1 cellular context compared by ENCODE assay signal in the genomic region with DNA sequence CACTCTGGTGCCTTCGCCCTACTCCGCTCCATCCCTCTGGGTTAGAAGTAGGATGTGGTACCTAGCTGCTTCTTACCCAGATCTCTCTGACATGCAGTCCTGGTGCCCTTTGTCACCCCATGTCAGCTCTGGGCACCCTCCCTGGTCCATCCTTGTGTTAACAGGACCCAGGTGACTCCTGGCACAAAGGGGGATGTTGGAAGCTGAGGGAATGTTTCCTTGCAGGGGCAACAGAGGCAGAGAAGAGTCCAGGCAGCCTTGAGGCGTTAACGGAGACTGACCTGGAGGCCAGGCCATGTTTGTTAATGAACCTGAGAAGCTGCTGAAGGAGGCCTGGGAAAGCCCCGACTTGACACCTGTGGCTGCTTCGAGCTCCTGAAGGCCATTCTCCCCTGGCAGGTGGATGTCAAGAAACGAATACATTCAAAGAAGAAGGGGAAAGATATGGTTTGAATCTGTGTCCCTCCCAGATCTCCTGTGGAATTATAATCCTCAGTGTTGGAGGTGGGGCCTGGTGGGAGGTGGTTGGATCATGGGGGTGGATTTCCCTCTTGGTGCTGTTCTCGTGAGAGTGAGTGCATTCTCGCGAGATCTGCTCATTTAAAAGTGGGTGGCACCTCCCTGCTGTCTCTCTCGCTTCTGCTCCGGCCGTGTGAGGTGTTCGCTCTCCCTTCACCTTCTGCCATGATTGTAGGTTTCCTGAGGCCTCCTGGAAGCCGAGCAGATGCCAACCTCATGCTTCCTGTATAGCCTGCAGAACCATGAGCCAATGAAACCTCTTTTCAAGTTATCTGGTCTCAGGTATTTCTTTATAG.
TF ChIP-seq lines count a peak whose summit lies in the region.

No MANE protein-coding gene starts in this region.

TF ChIP-seq in K562, 482 proteins besides CTCF, POLR2A, EP300 and RAD21 (continued from another document):
- TF ChIP-seq, protein P1, sequence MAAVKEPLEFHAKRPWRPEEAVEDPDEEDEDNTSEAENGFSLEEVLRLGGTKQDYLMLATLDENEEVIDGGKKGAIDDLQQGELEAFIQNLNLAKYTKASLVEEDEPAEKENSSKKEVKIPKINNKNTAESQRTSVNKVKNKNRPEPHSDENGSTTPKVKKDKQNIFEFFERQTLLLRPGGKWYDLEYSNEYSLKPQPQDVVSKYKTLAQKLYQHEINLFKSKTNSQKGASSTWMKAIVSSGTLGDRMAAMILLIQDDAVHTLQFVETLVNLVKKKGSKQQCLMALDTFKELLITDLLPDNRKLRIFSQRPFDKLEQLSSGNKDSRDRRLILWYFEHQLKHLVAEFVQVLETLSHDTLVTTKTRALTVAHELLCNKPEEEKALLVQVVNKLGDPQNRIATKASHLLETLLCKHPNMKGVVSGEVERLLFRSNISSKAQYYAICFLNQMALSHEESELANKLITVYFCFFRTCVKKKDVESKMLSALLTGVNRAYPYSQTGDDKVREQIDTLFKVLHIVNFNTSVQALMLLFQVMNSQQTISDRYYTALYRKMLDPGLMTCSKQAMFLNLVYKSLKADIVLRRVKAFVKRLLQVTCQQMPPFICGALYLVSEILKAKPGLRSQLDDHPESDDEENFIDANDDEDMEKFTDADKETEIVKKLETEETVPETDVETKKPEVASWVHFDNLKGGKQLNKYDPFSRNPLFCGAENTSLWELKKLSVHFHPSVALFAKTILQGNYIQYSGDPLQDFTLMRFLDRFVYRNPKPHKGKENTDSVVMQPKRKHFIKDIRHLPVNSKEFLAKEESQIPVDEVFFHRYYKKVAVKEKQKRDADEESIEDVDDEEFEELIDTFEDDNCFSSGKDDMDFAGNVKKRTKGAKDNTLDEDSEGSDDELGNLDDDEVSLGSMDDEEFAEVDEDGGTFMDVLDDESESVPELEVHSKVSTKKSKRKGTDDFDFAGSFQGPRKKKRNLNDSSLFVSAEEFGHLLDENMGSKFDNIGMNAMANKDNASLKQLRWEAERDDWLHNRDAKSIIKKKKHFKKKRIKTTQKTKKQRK (IDR thresholded peaks at IDR 0.05; ENCODE audit: borderline replicate concordance, low read depth, low read length), result no peak
- no peak for TF ChIP-seq CBFA2T3 (IDR thresholded peaks at IDR 0.05)
- no peak for TF ChIP-seq RREB1 (CRISPR knock-in tag; IDR thresholded peaks at IDR 0.05)
- TF ChIP-seq, protein P2, sequence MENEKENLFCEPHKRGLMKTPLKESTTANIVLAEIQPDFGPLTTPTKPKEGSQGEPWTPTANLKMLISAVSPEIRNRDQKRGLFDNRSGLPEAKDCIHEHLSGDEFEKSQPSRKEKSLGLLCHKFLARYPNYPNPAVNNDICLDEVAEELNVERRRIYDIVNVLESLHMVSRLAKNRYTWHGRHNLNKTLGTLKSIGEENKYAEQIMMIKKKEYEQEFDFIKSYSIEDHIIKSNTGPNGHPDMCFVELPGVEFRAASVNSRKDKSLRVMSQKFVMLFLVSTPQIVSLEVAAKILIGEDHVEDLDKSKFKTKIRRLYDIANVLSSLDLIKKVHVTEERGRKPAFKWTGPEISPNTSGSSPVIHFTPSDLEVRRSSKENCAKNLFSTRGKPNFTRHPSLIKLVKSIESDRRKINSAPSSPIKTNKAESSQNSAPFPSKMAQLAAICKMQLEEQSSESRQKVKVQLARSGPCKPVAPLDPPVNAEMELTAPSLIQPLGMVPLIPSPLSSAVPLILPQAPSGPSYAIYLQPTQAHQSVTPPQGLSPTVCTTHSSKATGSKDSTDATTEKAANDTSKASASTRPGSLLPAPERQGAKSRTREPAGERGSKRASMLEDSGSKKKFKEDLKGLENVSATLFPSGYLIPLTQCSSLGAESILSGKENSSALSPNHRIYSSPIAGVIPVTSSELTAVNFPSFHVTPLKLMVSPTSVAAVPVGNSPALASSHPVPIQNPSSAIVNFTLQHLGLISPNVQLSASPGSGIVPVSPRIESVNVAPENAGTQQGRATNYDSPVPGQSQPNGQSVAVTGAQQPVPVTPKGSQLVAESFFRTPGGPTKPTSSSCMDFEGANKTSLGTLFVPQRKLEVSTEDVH (IDR thresholded peaks at IDR 0.05; ENCODE audit: low read depth, partially characterized antibody), result no peak
- TF ChIP-seq HOXB6 (CRISPR knock-in tag; IDR thresholded peaks at IDR 0.05; ENCODE audit: borderline replicate concordance), result no peak
- TF ChIP-seq GABPB2 (CRISPR knock-in tag; conservative IDR thresholded peaks at IDR 0.05), result no peak
- TF ChIP-seq CHD2 (IDR thresholded peaks at IDR 0.05; ENCODE audit: low read depth, low read length), result peak; percentile 97
- no peak for TF ChIP-seq SOX6 (IDR thresholded peaks at IDR 0.05)
- peak; percentile 45; the same call in 1 of the 2 replicates for TF ChIP-seq MAFF (IDR thresholded peaks at IDR 0.05; ENCODE audit: low read length)
